In the genomic region with DNA sequence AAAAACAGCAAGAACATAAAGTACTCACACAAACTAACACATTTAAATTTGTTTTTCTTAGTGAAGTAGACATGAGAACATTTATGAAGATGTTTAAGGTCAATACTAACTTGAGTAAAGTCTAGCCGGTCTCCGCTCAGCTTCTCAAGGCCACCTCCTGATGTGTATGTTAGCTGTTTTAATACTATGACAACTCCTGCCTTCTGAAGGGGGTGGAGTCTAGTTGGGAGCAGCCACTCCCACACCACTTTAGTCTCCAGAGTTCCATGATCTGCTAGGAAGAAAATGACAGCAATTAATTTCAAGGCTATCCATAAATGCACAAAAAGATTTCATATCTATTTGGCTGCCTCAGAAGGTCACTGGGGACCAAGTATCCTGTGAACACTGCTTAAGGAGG, we compare ENCODE assay signal across 19 cellular contexts. TPM values are rescaled to one million over a fixed set of nuclear protein-coding genes. Genes with fewer than 3 reads are reported as not detected.
DNase-seq lines count a peak whose midpoint lies in the region; ATAC-seq and TF ChIP-seq lines count a peak whose summit lies in the region.
"Had no signal": no experiment of that assay in that cellular context is flagged by ENCODE, and none has a peak within 500 bp of the region (broad histone marks: within the 10 kb centered on the region; RNA-seq: fewer than 3 reads in every experiment).

A gene (minus strand): TSS at position 168 of the 400 bp plus-strand sequence. CDS start 3,864 bp downstream, outside the sequence.

- POLR2A ChIA-PET in SK-N-SH (lab: Yijun Ruan, JAX) (no interaction called here), PC-3 (lab: Charles Lee; ENCODE audit: unreplicated experiment) (no interaction called here)

- TF ChIP-seq CTCF in SK-N-SH (IDR thresholded peaks at IDR 0.05) (no peak), PC-3 (conservative IDR thresholded peaks at IDR 0.05; ENCODE audit: low read depth, low read length) (no peak), suprapubic skin (IDR thresholded peaks at IDR 0.05) (no peak)

- H3K9me2 ChIP-seq in SK-N-SH (no peaks in the 10 kb centered on the region), PC-3 (replicated peaks; ENCODE audit: low read length) (no peaks in the 10 kb centered on the region)

- H3K9me3 ChIP-seq in SK-N-SH (no peaks in the 10 kb centered on the region), PC-3 (ENCODE audit: low read length) (no peaks in the 10 kb centered on the region), suprapubic skin (no peaks in the 10 kb centered on the region)
- H3K9me3 ChIP-seq: Peyer's patch had no signal

- H3K9ac ChIP-seq in SK-N-SH = no peak within 1 kb of the TSS
- H3K9ac ChIP-seq in PC-3 (ENCODE audit: low read length) = no peak within 1 kb of the TSS

- H3K36me3 ChIP-seq in SK-N-SH (replicated peaks in 1 of 2; ENCODE audit: control insufficient read depth in 1 of 2, insufficient read depth in 2 of 2, low read length in 1 of 2) (no peaks in the 10 kb centered on the region), PC-3 (ENCODE audit: low read depth, low read length) (no peaks in the 10 kb centered on the region), suprapubic skin (no peaks in the 10 kb centered on the region)
- H3K36me3 ChIP-seq: Peyer's patch had no signal

- H3K27ac ChIP-seq in SK-N-SH (ENCODE audit: low read depth in 2 of 2, low read length in 1 of 2) (no peak within 1 kb of the TSS), PC-3 (ENCODE audit: low read length) (no peak within 1 kb of the TSS), suprapubic skin (peak within 1 kb of the TSS; percentile 33)
- H3K27ac ChIP-seq: Peyer's patch had no signal

- CTCF ChIA-PET in SK-N-SH (lab: Yijun Ruan, JAX) = no interaction called here
- CTCF ChIA-PET in PC-3 (lab: Charles Lee) = no interaction called here

- BruUV-seq in PC-3 (replicated peaks; lab: Mats Ljungman, UMichigan) = no TSS peak

- TF ChIP-seq POLR2A in suprapubic skin (IDR thresholded peaks at IDR 0.05) = no peak

- no peak for DNase-seq in SK-N-SH
- no peak for DNase-seq in PC-3
- peak; percentile 35 for DNase-seq in left kidney (ENCODE audit: low read depth, low spot score)
- DNase-seq in suprapubic skin (ENCODE audit: low spot score in 2 of 2) = no peak
- DNase-seq in DMS 273 (lab: John Stamatoyannopoulos, UW; ENCODE audit: unreplicated experiment) = no peak
- DNase-seq: 8988T, C1 segment of cervical spinal cord, DMS 273 treated with DMSO at 0.1 percent for 48 hours, GF-D8, NCI-H1048, NCI-H1436 treated with DMSO at 0.1 percent for 48 hours, NCI-H2081 treated with DMSO at 0.1 percent for 48 hours, NCI-H510A treated with DMSO at 0.1 percent for 48 hours, Peyer's patch, Right ventricle myocardium superior had no signal

- no peaks in the 10 kb centered on the region for H3K4me1 ChIP-seq in SK-N-SH (ENCODE audit: control insufficient read depth in 1 of 2, insufficient read depth in 2 of 2, low read depth in 1 of 2, low read length in 1 of 2)
- H3K4me1 ChIP-seq in PC-3 (ENCODE audit: insufficient read depth, low read length) = peaks cover 23% of the 10 kb centered on the region; the same call in 1 of the 2 replicates
- no peaks in the 10 kb centered on the region for H3K4me1 ChIP-seq in suprapubic skin
- H3K4me1 ChIP-seq: Peyer's patch had no signal

- no peak within 1 kb of the TSS for H2AFZ ChIP-seq in SK-N-SH (ENCODE audit: low read depth)
- H2AFZ ChIP-seq in PC-3 (ENCODE audit: low read length) = no peak within 1 kb of the TSS

- no peak for TF ChIP-seq RAD21 in SK-N-SH (IDR thresholded peaks at IDR 0.05; ENCODE audit: low read length)

- intact Hi-C loops in PC-3 (cut with micrococcal nuclease) = no loop called here

- H4K20me1 ChIP-seq in SK-N-SH (ENCODE audit: insufficient read depth) (no peaks in the 10 kb centered on the region), PC-3 (ENCODE audit: low read length) (no peaks in the 10 kb centered on the region)

- ATAC-seq in SK-N-SH treated with all-trans-retinoic acid at 6 μM for 48 hours (peak; percentile 82), PC-3 (peak; percentile 25; the same call in 1 of the 2 replicates), GM21717 (IDR thresholded peaks at IDR 0.05; ENCODE audit: unreplicated experiment) (no peak), GM19397 (IDR thresholded peaks at IDR 0.05; ENCODE audit: unreplicated experiment) (no peak)

- H3K4me2 ChIP-seq in SK-N-SH (no peak within 1 kb of the TSS), PC-3 (ENCODE audit: low read length) (no peak within 1 kb of the TSS)

- H3K4me3 ChIP-seq in SK-N-SH (ENCODE audit: low read depth in 2 of 2, low read length in 1 of 2) (no peak within 1 kb of the TSS), PC-3 (ENCODE audit: low read length) (no peak within 1 kb of the TSS), suprapubic skin (peak within 1 kb of the TSS; percentile 8)
- H3K4me3 ChIP-seq: Peyer's patch had no signal

- WGBS in SK-N-SH (ENCODE audit: low lambda C conversion rate) = 89% methylated on average over 2 of the region's 2 CpGs
- 65% methylated on average over 2 of the region's 2 CpGs for WGBS in suprapubic skin

- H3K79me2 ChIP-seq in SK-N-SH (ENCODE audit: insufficient read depth) (no peaks in the 10 kb centered on the region), PC-3 (ENCODE audit: low read length) (no peaks in the 10 kb centered on the region)

- peaks cover 5% of the 10 kb centered on the region for H3F3A ChIP-seq in SK-N-SH (replicated peaks; ENCODE audit: insufficient read depth)
- H3F3A ChIP-seq in PC-3 (ENCODE audit: low read length, unreplicated experiment) = no peaks in the 10 kb centered on the region

- H3K27me3 ChIP-seq in SK-N-SH (ENCODE audit: insufficient read depth) = no peaks in the 10 kb centered on the region
- no peaks in the 10 kb centered on the region for H3K27me3 ChIP-seq in PC-3 (ENCODE audit: low read length)
- H3K27me3 ChIP-seq in suprapubic skin = no peaks in the 10 kb centered on the region
- H3K27me3 ChIP-seq: Peyer's patch had no signal

- TF ChIP-seq EP300 in SK-N-SH (IDR thresholded peaks at IDR 0.05; ENCODE audit: borderline replicate concordance in 1 of 2, low read depth in 1 of 2, low read length in 1 of 2) (no peak), suprapubic skin (IDR thresholded peaks at IDR 0.05) (no peak)

TF ChIP-seq in SK-N-SH treated with all-trans-retinoic acid at 6 μM for 48 hours, 23 proteins besides CTCF, POLR2A, EP300 and RAD21 (continues in another document):
- TF ChIP-seq, protein P1, sequence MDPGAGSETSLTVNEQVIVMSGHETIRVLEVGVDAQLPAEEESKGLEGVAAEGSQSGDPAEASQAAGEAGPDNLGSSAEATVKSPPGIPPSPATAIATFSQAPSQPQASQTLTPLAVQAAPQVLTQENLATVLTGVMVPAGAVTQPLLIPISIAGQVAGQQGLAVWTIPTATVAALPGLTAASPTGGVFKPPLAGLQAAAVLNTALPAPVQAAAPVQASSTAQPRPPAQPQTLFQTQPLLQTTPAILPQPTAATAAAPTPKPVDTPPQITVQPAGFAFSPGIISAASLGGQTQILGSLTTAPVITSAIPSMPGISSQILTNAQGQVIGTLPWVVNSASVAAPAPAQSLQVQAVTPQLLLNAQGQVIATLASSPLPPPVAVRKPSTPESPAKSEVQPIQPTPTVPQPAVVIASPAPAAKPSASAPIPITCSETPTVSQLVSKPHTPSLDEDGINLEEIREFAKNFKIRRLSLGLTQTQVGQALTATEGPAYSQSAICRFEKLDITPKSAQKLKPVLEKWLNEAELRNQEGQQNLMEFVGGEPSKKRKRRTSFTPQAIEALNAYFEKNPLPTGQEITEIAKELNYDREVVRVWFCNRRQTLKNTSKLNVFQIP (CRISPR knock-in tag; IDR thresholded peaks at IDR 0.05; ENCODE audit: borderline replicate concordance, low read depth) = no peak
- no peak for TF ChIP-seq ZNF70 (CRISPR knock-in tag; IDR thresholded peaks at IDR 0.05)
- no peak for TF ChIP-seq ESRRG (CRISPR knock-in tag; IDR thresholded peaks at IDR 0.05)
- TF ChIP-seq SNAI2 (CRISPR knock-in tag; IDR thresholded peaks at IDR 0.05) = no peak

TF ChIP-seq in SK-N-SH, 30 proteins besides CTCF, POLR2A, EP300 and RAD21 (continues in another document):
- no peak for TF ChIP-seq ELF1 (IDR thresholded peaks at IDR 0.05)
- TF ChIP-seq GATA2 (CRISPR knock-in tag; IDR thresholded peaks at IDR 0.05) = no peak
- TF ChIP-seq, protein P2, sequence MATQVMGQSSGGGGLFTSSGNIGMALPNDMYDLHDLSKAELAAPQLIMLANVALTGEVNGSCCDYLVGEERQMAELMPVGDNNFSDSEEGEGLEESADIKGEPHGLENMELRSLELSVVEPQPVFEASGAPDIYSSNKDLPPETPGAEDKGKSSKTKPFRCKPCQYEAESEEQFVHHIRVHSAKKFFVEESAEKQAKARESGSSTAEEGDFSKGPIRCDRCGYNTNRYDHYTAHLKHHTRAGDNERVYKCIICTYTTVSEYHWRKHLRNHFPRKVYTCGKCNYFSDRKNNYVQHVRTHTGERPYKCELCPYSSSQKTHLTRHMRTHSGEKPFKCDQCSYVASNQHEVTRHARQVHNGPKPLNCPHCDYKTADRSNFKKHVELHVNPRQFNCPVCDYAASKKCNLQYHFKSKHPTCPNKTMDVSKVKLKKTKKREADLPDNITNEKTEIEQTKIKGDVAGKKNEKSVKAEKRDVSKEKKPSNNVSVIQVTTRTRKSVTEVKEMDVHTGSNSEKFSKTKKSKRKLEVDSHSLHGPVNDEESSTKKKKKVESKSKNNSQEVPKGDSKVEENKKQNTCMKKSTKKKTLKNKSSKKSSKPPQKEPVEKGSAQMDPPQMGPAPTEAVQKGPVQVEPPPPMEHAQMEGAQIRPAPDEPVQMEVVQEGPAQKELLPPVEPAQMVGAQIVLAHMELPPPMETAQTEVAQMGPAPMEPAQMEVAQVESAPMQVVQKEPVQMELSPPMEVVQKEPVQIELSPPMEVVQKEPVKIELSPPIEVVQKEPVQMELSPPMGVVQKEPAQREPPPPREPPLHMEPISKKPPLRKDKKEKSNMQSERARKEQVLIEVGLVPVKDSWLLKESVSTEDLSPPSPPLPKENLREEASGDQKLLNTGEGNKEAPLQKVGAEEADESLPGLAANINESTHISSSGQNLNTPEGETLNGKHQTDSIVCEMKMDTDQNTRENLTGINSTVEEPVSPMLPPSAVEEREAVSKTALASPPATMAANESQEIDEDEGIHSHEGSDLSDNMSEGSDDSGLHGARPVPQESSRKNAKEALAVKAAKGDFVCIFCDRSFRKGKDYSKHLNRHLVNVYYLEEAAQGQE (IDR thresholded peaks at IDR 0.05; ENCODE audit: low read depth, low read length) = no peak
- no peak for TF ChIP-seq MEF2A (IDR thresholded peaks at IDR 0.05; ENCODE audit: borderline replicate concordance, low read depth)
- no peak for TF ChIP-seq MXI1 (IDR thresholded peaks at IDR 0.05; ENCODE audit: low read depth, low read length)
- TF ChIP-seq TAF1 (IDR thresholded peaks at IDR 0.05; ENCODE audit: borderline replicate concordance, low read depth, low read length) = no peak

RNA-seq across cellular contexts. Expression of the gene that starts here (rescaled TPM):
- not detected in 2 replicates for polyA plus RNA-seq in SK-N-SH (2012; rRNA removed)
- not detected in 2 replicates for polyA plus RNA-seq in SK-N-SH (2012; cell fraction: cytosol; rRNA removed)
- not detected in 2 replicates for polyA plus RNA-seq in SK-N-SH (2012; cell fraction: nucleus; rRNA removed)
- total RNA-seq in PC-3 (2014; rRNA removed) (not detected in 2 replicates), suprapubic skin (10 to 100 TPM; 12.4 to 17.4 (median 16.3) TPM)
- total RNA-seq: MCF 10A, Peyer's patch, Right ventricle myocardium superior had no signal

Comparison
In these comparisons a context has a peak if more than half of its experiments do, and no peak if none do; other contexts are left out.
1. RNA of the gene that starts here (total RNA-seq): 12.4 to 17.4 TPM in suprapubic skin; not detected in PC-3; every median in the first group is over 10 times any median in the second.
2. Peak in ATAC-seq in PC-3; RNA of the gene not detected or under 1 TPM.